In the genomic region with DNA sequence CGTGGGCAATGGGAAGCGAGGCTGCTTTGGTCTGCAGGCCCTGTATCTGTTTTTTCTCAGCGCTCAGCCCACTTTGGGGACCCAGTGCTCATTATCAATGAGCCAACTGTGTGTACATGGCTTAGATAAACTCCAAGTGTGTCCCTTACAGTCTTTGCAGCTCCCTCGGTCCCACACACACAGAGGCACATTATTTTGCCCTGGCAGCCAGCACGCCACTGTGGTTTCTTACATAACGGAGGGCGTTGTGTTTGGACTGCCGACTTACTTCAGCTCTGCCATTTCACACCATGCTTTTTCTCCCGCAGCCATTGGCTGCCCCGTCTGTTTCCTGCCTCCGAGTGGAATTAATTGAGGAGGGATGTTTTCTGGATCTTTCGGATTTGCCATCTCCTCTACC, we compare ENCODE assay signal across 25 cellular contexts. TPM values are rescaled to one million over a fixed set of nuclear protein-coding genes. Genes with fewer than 3 reads are reported as not detected.
DNase-seq lines count a peak whose midpoint lies in the region; ATAC-seq and TF ChIP-seq lines count a peak whose summit lies in the region.
"Had no signal": no experiment of that assay in that cellular context is flagged by ENCODE, and none has a peak within 500 bp of the region (broad histone marks: within the 10 kb centered on the region; RNA-seq: fewer than 3 reads in every experiment).

No MANE protein-coding gene starts in this region.

- in situ Hi-C loops in transverse colon (cut with MboI; ENCODE audit: low pct_ligation_motif_present in 1 of 4, low pct_unique_long_range_greater_than_20kb in 1 of 4, low sequenced_read_pairs in 3 of 4) = no loop called here

- H3K4me1 ChIP-seq in BLaER1 = peaks cover 24% of the 10 kb centered on the region
- peaks cover 9 to 19% (median 14%) of the 10 kb centered on the region in 4 donors for H3K4me1 ChIP-seq in transverse colon
- H3K4me1 ChIP-seq: A549 had no signal

- H3K27ac ChIP-seq in BLaER1 (no peak overlapping the region), angular gyrus (ENCODE audit: low read depth, low read length) (peak overlapping the region; percentile 76), transverse colon (no peak overlapping the region)
- H3K27ac ChIP-seq: A549, SK-N-MC, VCaP had no signal

- intact Hi-C loops in posterior cingulate gyrus (cut with DNase I) (loop anchor here (5.0 kb wide), 1 partner anchor 38 kb away; no protein-coding TSS in a partner anchor), transverse colon (cut with DNase I; ENCODE audit: low total_unique reads) (no loop called here)

- TF ChIP-seq POLR2A in transverse colon (IDR thresholded peaks at IDR 0.05) = no peak

- DNase-seq in hippocampal formation (lab: John Stamatoyannopoulos, UW) (peak; percentile 76 to 84), posterior cingulate gyrus (peak; percentile 57 to 97 (median 78)), SHP77 (lab: John Stamatoyannopoulos, UW) (no peak), epidermal melanocyte (ENCODE audit: insufficient read length, low spot score) (no peak), transverse colon (no peak)
- DNase-seq: activated CD4-positive, alpha-beta T cell treated with anti-CD3 and anti-CD28 coated beads, Interleukin-2, amount 10 ng/mL, durations not matched to agents 24 days and 14 days; activated effector memory CD4-positive, alpha-beta T cell treated with anti-CD3 and anti-CD28 coated beads, Interleukin-2, amount 50 U/mL, for 16 hours; activated naive CD8-positive, alpha-beta T cell treated with anti-CD3 and anti-CD28 coated beads, Interleukin-2, amount 10 ng/mL, durations not matched to agents 7 days and 5 days; activated T-cell treated with anti-CD3 and anti-CD28 coated beads, Interleukin-2, amount 50 U/mL, for 1 hour; AML-193; GDM1; heart left ventricle; KG1; mammary epithelial cell; NCI-H1417 treated with DMSO at 0.1 percent for 48 hours; NCI-H345; NCI-H748 treated with DMSO at 0.1 percent for 48 hours; stimulated activated naive CD4-positive, alpha-beta T cell treated with Interleukin-2 at 50 U/mL for 16 hours; trophoblast cell had no signal

- H3K4me3 ChIP-seq in BLaER1 (no peak overlapping the region), transverse colon (no peak overlapping the region)
- H3K4me3 ChIP-seq: A549, heart left ventricle, SK-N-MC had no signal

- TF ChIP-seq CTCF in transverse colon (IDR thresholded peaks at IDR 0.05) = no peak

- H3K36me3 ChIP-seq in BLaER1 (peaks cover 52% of the 10 kb centered on the region), transverse colon (peaks cover 0 to 3% (median 0%) of the 10 kb centered on the region in 4 donors)

- ATAC-seq in SK-N-SH treated with all-trans-retinoic acid at 6 μM for 48 hours = no peak
- ATAC-seq: A549 had no signal

- no peak for TF ChIP-seq EP300 in transverse colon (IDR thresholded peaks at IDR 0.05; ENCODE audit: low read depth)

- H3K9me3 ChIP-seq in BLaER1 = no peaks in the 10 kb centered on the region
- no peaks in the 10 kb centered on the region for H3K9me3 ChIP-seq in transverse colon
- H3K9me3 ChIP-seq: A549, heart left ventricle had no signal

- H4K20me1 ChIP-seq in BLaER1 = no peaks in the 10 kb centered on the region

- 90% methylated on average over 12 of the region's 12 CpGs; no CpG with 5 or more reads in 1 of the 2 donors for WGBS in transverse colon (ENCODE audit: low coverage in 1 of 2), 2 donors

- peak overlapping the region; percentile 73 for H3K4me2 ChIP-seq in BLaER1
- H3K4me2 ChIP-seq: A549 had no signal

- no peaks in the 10 kb centered on the region for H3K27me3 ChIP-seq in BLaER1
- no peaks in the 10 kb centered on the region for H3K27me3 ChIP-seq in transverse colon
- H3K27me3 ChIP-seq: heart left ventricle had no signal

- no peak overlapping the region for H3K9ac ChIP-seq in BLaER1

TF ChIP-seq in SK-N-SH treated with all-trans-retinoic acid at 6 μM for 48 hours, 23 proteins besides CTCF, POLR2A, EP300 and RAD21:
- TF ChIP-seq ZC3H10 (CRISPR knock-in tag; IDR thresholded peaks at IDR 0.05) (no peak), ISL1 (CRISPR knock-in tag; IDR thresholded peaks at IDR 0.05) (no peak), ZFP3 (CRISPR knock-in tag; IDR thresholded peaks at IDR 0.05) (no peak), BACH2 (CRISPR knock-in tag; IDR thresholded peaks at IDR 0.05; ENCODE audit: borderline replicate concordance) (no peak)
- TF ChIP-seq, protein P1, sequence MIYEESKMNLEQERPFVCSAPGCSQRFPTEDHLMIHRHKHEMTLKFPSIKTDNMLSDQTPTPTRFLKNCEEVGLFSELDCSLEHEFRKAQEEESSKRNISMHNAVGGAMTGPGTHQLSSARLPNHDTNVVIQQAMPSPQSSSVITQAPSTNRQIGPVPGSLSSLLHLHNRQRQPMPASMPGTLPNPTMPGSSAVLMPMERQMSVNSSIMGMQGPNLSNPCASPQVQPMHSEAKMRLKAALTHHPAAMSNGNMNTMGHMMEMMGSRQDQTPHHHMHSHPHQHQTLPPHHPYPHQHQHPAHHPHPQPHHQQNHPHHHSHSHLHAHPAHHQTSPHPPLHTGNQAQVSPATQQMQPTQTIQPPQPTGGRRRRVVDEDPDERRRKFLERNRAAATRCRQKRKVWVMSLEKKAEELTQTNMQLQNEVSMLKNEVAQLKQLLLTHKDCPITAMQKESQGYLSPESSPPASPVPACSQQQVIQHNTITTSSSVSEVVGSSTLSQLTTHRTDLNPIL (CRISPR knock-in tag; IDR thresholded peaks at IDR 0.05; ENCODE audit: low read depth) = no peak
- TF ChIP-seq, protein P2, sequence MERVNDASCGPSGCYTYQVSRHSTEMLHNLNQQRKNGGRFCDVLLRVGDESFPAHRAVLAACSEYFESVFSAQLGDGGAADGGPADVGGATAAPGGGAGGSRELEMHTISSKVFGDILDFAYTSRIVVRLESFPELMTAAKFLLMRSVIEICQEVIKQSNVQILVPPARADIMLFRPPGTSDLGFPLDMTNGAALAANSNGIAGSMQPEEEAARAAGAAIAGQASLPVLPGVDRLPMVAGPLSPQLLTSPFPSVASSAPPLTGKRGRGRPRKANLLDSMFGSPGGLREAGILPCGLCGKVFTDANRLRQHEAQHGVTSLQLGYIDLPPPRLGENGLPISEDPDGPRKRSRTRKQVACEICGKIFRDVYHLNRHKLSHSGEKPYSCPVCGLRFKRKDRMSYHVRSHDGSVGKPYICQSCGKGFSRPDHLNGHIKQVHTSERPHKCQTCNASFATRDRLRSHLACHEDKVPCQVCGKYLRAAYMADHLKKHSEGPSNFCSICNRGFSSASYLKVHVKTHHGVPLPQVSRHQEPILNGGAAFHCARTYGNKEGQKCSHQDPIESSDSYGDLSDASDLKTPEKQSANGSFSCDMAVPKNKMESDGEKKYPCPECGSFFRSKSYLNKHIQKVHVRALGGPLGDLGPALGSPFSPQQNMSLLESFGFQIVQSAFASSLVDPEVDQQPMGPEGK (CRISPR knock-in tag; IDR thresholded peaks at IDR 0.05; ENCODE audit: borderline replicate concordance) = no peak
- TF ChIP-seq, protein P3, sequence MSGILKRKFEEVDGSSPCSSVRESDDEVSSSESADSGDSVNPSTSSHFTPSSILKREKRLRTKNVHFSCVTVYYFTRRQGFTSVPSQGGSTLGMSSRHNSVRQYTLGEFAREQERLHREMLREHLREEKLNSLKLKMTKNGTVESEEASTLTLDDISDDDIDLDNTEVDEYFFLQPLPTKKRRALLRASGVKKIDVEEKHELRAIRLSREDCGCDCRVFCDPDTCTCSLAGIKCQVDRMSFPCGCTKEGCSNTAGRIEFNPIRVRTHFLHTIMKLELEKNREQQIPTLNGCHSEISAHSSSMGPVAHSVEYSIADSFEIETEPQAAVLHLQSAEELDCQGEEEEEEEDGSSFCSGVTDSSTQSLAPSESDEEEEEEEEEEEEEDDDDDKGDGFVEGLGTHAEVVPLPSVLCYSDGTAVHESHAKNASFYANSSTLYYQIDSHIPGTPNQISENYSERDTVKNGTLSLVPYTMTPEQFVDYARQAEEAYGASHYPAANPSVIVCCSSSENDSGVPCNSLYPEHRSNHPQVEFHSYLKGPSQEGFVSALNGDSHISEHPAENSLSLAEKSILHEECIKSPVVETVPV (CRISPR knock-in tag; IDR thresholded peaks at IDR 0.05) = no peak

RNA-seq across cellular contexts. Expression of gene CLEC18A, which starts 56.5 kb away (rescaled TPM):
- total RNA-seq in transverse colon = 1 to 10 TPM in 3 of 4 donors, under 1 TPM in 1; 0.40 to 7.8 (median 3.2) TPM

Comparison
In these comparisons a context has a peak if more than half of its experiments do, and no peak if none do; other contexts are left out.
1. DNase-seq: peak in hippocampal formation (2 of 2) and posterior cingulate gyrus (10 of 10); none in SHP77 (0 of 2), epidermal melanocyte (single experiment) and transverse colon (single experiment).